In the genomic region with DNA sequence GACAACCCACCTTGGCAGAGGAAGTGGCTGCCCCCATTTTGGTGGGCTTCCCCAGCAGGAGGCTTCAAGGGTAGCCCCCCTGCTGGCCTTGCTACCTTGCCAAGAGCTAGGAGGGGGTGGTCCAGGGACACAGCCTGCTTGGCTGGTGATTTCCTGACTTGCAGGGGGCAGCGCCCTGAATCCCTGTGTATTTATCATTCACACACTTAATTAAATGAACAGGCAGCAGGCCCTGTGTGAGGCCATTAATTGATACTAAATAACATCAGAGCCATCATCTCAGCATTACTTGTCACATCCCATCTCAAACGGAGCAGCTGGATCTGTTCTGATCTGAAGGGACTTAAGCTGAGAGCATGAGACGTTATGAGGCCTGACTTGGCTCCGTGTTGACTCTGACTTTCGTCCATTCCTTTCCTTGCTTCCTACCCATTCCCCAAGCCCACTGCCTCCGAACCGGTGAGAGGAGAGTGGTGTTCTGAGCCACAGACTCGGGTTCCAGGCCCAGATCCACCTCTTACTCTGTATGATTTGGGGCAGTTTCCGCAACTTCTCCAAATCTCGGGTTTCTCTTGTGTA, we compare ENCODE assay signal across 1 cellular context.
TF ChIP-seq lines count a peak whose summit lies in the region.

No MANE protein-coding gene starts in this region.

TF ChIP-seq in GM23338, 12 proteins besides CTCF, POLR2A, EP300 and RAD21 (continued from another document):
- no peak for TF ChIP-seq ZNF462 (CRISPR knock-in tag; IDR thresholded peaks at IDR 0.05)
- TF ChIP-seq ZNF331 (CRISPR knock-in tag; IDR thresholded peaks at IDR 0.05; ENCODE audit: low read depth): no peak
